In genomic region chr2:5077479-5078089, GRCh38 we compare ENCODE assay signal across 17 cellular contexts.
DNase-seq lines count a peak whose midpoint lies in the region; TF ChIP-seq lines count a peak whose summit lies in the region.
"Had no signal": no experiment of that assay in that cellular context is flagged by ENCODE, and none has a peak within 500 bp of the region (broad histone marks: within the 10 kb centered on the region; RNA-seq: fewer than 3 reads in every experiment).

No MANE protein-coding gene starts in this region.

- DNase-seq in NCI-H748 (lab: John Stamatoyannopoulos, UW; ENCODE audit: unreplicated experiment) (peak; percentile 43), NCI-H748 treated with DMSO at 0.1 percent for 48 hours (lab: John Stamatoyannopoulos, UW) (no peak), RPMI7951 (ENCODE audit: low read depth) (peak; percentile 4), epithelial cell of proximal tubule (ENCODE audit: low read depth) (no peak), smooth muscle cell of the brain vasculature (ENCODE audit: low read depth, low spot score) (peak; percentile 17), H7 (no peak)
- DNase-seq in stimulated activated CD4-positive, alpha-beta T cell treated with anti-CD3 and anti-CD28 coated beads, Interleukin-4, amount 100 ng/mL, for 24 hours, result no peak
- no peak for DNase-seq in activated T-cell treated with anti-CD3 and anti-CD28 coated beads, Interleukin-2, amount 50 U/mL, for 48 hours
- DNase-seq: activated CD4-positive, alpha-beta T cell treated with anti-CD3 and anti-CD28 coated beads, Interleukin-2, amount 10 ng/mL, durations not matched to agents 24 days and 14 days; activated naive CD4-positive, alpha-beta T cell treated with anti-CD3 and anti-CD28 coated beads for 36 hours; Calu3; natural killer cell; NCI-H1048; NCI-H82; stimulated activated CD4-positive, alpha-beta T cell treated with anti-CD3 and anti-CD28 coated beads, Interleukin-15, amount 100 ng/mL, for 24 hours; stimulated activated naive CD8-positive, alpha-beta T cell treated with anti-CD3 and anti-CD28 coated beads, Interleukin-15, amount 100 ng/mL, for 72 hours had no signal

- H3K4me3 ChIP-seq in epithelial cell of proximal tubule (ENCODE audit: low read depth, low read length) (no peak overlapping the region), H7 (ENCODE audit: insufficient read depth, low read depth, low read length) (no peak overlapping the region)
- H3K4me3 ChIP-seq: vagina had no signal

- peak; percentile 24 for TF ChIP-seq CTCF in epithelial cell of proximal tubule (conservative IDR thresholded peaks at IDR 0.05; ENCODE audit: low read depth, low read length)

- H3K36me3 ChIP-seq in H7 (replicated peaks; ENCODE audit: control insufficient read depth, insufficient read depth, low read length), result no peaks in the 10 kb centered on the region
- H3K36me3 ChIP-seq: vagina had no signal

- no peaks in the 10 kb centered on the region for H3K27me3 ChIP-seq in H7 (ENCODE audit: control insufficient read depth, insufficient read depth, low read length)
- H3K27me3 ChIP-seq: vagina had no signal

Comparison
In these comparisons a context has a peak if more than half of its experiments do, and no peak if none do; other contexts are left out.
1. DNase-seq: peak in NCI-H748 (single experiment), RPMI7951 (single experiment) and smooth muscle cell of the brain vasculature (single experiment); none in NCI-H748 treated with DMSO at 0.1 percent for 48 hours (single experiment), epithelial cell of proximal tubule (single experiment), H7 (single experiment), stimulated activated CD4-positive, alpha-beta T cell treated with anti-CD3 and anti-CD28 coated beads, Interleukin-4, amount 100 ng/mL, for 24 hours (single experiment) and activated T-cell treated with anti-CD3 and anti-CD28 coated beads, Interleukin-2, amount 50 U/mL, for 48 hours (0 of 2).